10 cellular contexts compared by ENCODE assay signal in the genomic region with DNA sequence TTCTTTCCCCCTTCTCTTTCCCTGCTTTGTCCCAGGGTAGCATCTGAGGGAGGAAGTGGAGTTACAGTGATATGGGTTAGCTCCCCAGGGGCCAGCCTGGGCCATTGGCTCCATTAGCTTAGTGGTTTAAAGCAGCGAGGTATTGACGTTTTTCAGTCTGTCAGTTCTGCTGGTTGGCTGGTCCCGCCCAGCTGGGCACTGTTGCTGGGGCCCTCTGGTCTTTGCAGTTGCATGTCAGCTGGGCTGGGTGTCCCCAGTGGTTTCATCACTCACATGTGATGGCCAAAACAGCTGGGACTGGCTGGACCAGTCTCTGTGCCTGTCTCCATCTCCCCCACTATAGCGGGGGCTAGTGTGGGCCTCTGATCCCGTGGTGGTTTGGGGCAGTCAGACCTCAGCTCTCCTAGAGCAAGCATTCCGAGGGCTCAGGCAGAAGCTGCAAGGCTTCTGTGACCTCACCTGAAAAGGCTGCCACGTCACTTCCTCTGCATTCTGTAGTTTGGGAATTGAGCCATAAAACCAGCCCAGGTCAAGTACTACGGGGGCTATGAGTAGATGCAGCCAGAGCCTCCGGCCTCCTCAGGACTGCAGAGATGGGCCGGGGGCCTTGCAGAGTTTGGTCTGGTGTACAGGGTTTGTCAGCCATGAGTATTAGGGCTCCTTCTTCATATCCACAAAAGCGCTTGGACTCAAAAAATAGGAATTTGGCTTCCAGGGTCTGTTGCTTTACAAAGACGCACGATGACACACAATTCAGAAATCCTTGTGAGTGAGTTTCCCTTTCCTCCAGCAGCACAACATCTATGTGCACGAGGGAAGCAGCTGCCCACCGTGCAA. TPM values are rescaled to one million over a fixed set of nuclear protein-coding genes. Genes with fewer than 3 reads are reported as not detected.
A peak's percentile ranks its signal among the peaks of the same experiment; 100 is the strongest.
DNase-seq lines count a peak whose midpoint lies in the region; TF ChIP-seq lines count a peak whose summit lies in the region.
"Had no signal": no experiment of that assay in that cellular context is flagged by ENCODE, and none has a peak within 500 bp of the region (broad histone marks: within the 10 kb centered on the region; RNA-seq: fewer than 3 reads in every experiment).

No MANE protein-coding gene starts in this region.

- no peak for DNase-seq in T-helper 2 cell treated with Interferon-gamma antibody and Interleukin-4, amounts not matched to agents 5 μg/mL and 100 μg/mL, for 36 hours (ENCODE audit: low spot score)
- no peak for DNase-seq in T-helper 2 cell
- DNase-seq in SK-N-MC (ENCODE audit: low read depth, low spot score): no peak
- peak; percentile 48 for DNase-seq in fibroblast of pulmonary artery (ENCODE audit: low read depth)
- DNase-seq in retina: peak; percentile 77
- no peak for DNase-seq in NCI-H2227 treated with DMSO at 0.1 percent for 48 hours (lab: John Stamatoyannopoulos, UW)
- DNase-seq in stimulated activated CD4-positive, alpha-beta T cell treated with anti-CD3 and anti-CD28 coated beads, Interleukin-4, amount 100 ng/mL, for 1 hour: no peak
- no peak for DNase-seq in occipital lobe (lab: John Stamatoyannopoulos, UW)
- DNase-seq: ACHN had no signal

- H3K4me1 Mint-ChIP-seq in T-helper 2 cell treated with Interferon-gamma antibody and Interleukin-4, amounts not matched to agents 5 μg/mL and 100 μg/mL, for 36 hours (ENCODE audit: low read depth): peaks cover 37% of the 10 kb centered on the region

- no peak for TF ChIP-seq CTCF in fibroblast of pulmonary artery (IDR thresholded peaks at IDR 0.05; ENCODE audit: low read length, missing control alignments)

- no peaks in the 10 kb centered on the region for H3K9me3 Mint-ChIP-seq in T-helper 2 cell treated with Interferon-gamma antibody and Interleukin-4, amounts not matched to agents 5 μg/mL and 100 μg/mL, for 36 hours

- H3K27ac Mint-ChIP-seq in T-helper 2 cell treated with Interferon-gamma antibody and Interleukin-4, amounts not matched to agents 5 μg/mL and 100 μg/mL, for 36 hours: peak overlapping the region; percentile 50

- no peaks in the 10 kb centered on the region for H3K9me3 ChIP-seq in SK-N-MC (ENCODE audit: low read depth, low read length)

- H3K27ac ChIP-seq in SK-N-MC: peak overlapping the region; percentile 39; the same call in 1 of the 2 replicates

- peaks cover 24% of the 10 kb centered on the region for H3K36me3 Mint-ChIP-seq in T-helper 2 cell treated with Interferon-gamma antibody and Interleukin-4, amounts not matched to agents 5 μg/mL and 100 μg/mL, for 36 hours (ENCODE audit: low read depth)

- H3K4me3 ChIP-seq in SK-N-MC: no peak overlapping the region
- H3K4me3 ChIP-seq in fibroblast of pulmonary artery (replicated peaks; ENCODE audit: low read depth, low read length): no peak overlapping the region

- peaks cover 14% of the 10 kb centered on the region for H3K36me3 ChIP-seq in SK-N-MC (ENCODE audit: insufficient read depth, low read length)

- H3K4me3 Mint-ChIP-seq in T-helper 2 cell treated with Interferon-gamma antibody and Interleukin-4, amounts not matched to agents 5 μg/mL and 100 μg/mL, for 36 hours: no peak overlapping the region

- no peaks in the 10 kb centered on the region for H3K27me3 Mint-ChIP-seq in T-helper 2 cell treated with Interferon-gamma antibody and Interleukin-4, amounts not matched to agents 5 μg/mL and 100 μg/mL, for 36 hours (ENCODE audit: low read depth)

- H3K9ac ChIP-seq in SK-N-MC (ENCODE audit: insufficient read length): no peak overlapping the region

RNA-seq across cellular contexts. Expression of a gene that starts 30.0 kb away (rescaled TPM):
- total RNA-seq in occipital lobe: 1.2 TPM

RNA-seq across cellular contexts. Expression of a gene that starts 30.6 kb away (rescaled TPM):
- 60.4 TPM for total RNA-seq in occipital lobe

RNA-seq across cellular contexts. Expression of a gene that starts 43.3 kb away (rescaled TPM):
- 1.6 TPM for total RNA-seq in occipital lobe

RNA-seq across cellular contexts. Expression of a gene that starts 52.7 kb away (rescaled TPM):
- 0.62 TPM for total RNA-seq in occipital lobe
- total RNA-seq: endothelial cell of umbilical vein had no signal

Comparison
In these comparisons a context has a peak if more than half of its experiments do, and no peak if none do; other contexts are left out.
1. DNase-seq: peak in fibroblast of pulmonary artery (single experiment) and retina (single experiment); none in T-helper 2 cell treated with Interferon-gamma antibody and Interleukin-4, amounts not matched to agents 5 μg/mL and 100 μg/mL, for 36 hours (single experiment), T-helper 2 cell (0 of 5), SK-N-MC (single experiment), NCI-H2227 treated with DMSO at 0.1 percent for 48 hours (single experiment), stimulated activated CD4-positive, alpha-beta T cell treated with anti-CD3 and anti-CD28 coated beads, Interleukin-4, amount 100 ng/mL, for 1 hour (single experiment) and occipital lobe (single experiment).